Comparison of ENCODE assay signal across 8 cellular contexts in genomic region chr1:203268901-203269653, GRCh38. TPM values are rescaled to one million over a fixed set of nuclear protein-coding genes. Genes with fewer than 3 reads are reported as not detected.
DNase-seq lines count a peak whose midpoint lies in the region; ATAC-seq and TF ChIP-seq lines count a peak whose summit lies in the region.

No MANE protein-coding gene starts in this region.

- intact Hi-C loops in sigmoid colon (cut with DNase I) = no loop called here

- no peak overlapping the region for H3K4me3 Mint-ChIP-seq in activated T-helper 17 cell treated with anti-CD3 and anti-CD28 coated beads, Interleukin-2, amount 50 U/mL, for 72 hours
- no peak overlapping the region for H3K4me3 Mint-ChIP-seq in glutamatergic neuron (ENCODE audit: unreplicated experiment)

- no peak overlapping the region for H3K27ac Mint-ChIP-seq in activated T-helper 17 cell treated with anti-CD3 and anti-CD28 coated beads, Interleukin-2, amount 50 U/mL, for 72 hours
- H3K27ac Mint-ChIP-seq in glutamatergic neuron (ENCODE audit: unreplicated experiment) = no peak overlapping the region

- TF ChIP-seq POLR2A in sigmoid colon (IDR thresholded peaks at IDR 0.05) = no peak

- no peak for TF ChIP-seq EP300 in sigmoid colon (IDR thresholded peaks at IDR 0.05)

- H3K36me3 Mint-ChIP-seq in activated T-helper 17 cell treated with anti-CD3 and anti-CD28 coated beads, Interleukin-2, amount 50 U/mL, for 72 hours (ENCODE audit: low read depth) = no peaks in the 10 kb centered on the region
- H3K36me3 Mint-ChIP-seq in glutamatergic neuron (ENCODE audit: unreplicated experiment) = no peaks in the 10 kb centered on the region

- H3K36me3 ChIP-seq in sigmoid colon = no peaks in the 10 kb centered on the region

- H3K4me1 Mint-ChIP-seq in activated T-helper 17 cell treated with anti-CD3 and anti-CD28 coated beads, Interleukin-2, amount 50 U/mL, for 72 hours = peaks cover 15% of the 10 kb centered on the region
- peaks cover 17% of the 10 kb centered on the region for H3K4me1 Mint-ChIP-seq in glutamatergic neuron (ENCODE audit: low read depth, unreplicated experiment)

- peak overlapping the region; percentile 9 to 53 (median 19) for H3K27ac ChIP-seq in sigmoid colon

- no peaks in the 10 kb centered on the region for H3K9me3 ChIP-seq in sigmoid colon

- WGBS in sigmoid colon, 2 donors = 18 to 32% methylated on average over 5 of the region's 5 CpGs

- peak; percentile 98 for TF ChIP-seq CTCF in glutamatergic neuron (IDR thresholded peaks at IDR 0.05; ENCODE audit: partially characterized antibody, unreplicated experiment)
- peak; percentile 72 to 97 (median 92) for TF ChIP-seq CTCF in sigmoid colon (IDR thresholded peaks at IDR 0.05)

- no peaks in the 10 kb centered on the region for H3K9me3 Mint-ChIP-seq in activated T-helper 17 cell treated with anti-CD3 and anti-CD28 coated beads, Interleukin-2, amount 50 U/mL, for 72 hours
- H3K9me3 Mint-ChIP-seq in glutamatergic neuron (ENCODE audit: unreplicated experiment) = no peaks in the 10 kb centered on the region

- H3K4me3 ChIP-seq in sigmoid colon = no peak overlapping the region

- peaks cover 0 to 36% (median 22%) of the 10 kb centered on the region in 4 donors for H3K4me1 ChIP-seq in sigmoid colon

- DNase-seq in DMS79 treated with DMSO at 0.1 percent for 48 hours (lab: John Stamatoyannopoulos, UW) (peak; percentile 84), HUDEP-2 (lab: John Stamatoyannopoulos, UW; ENCODE audit: unreplicated experiment in 76 of 76) (peak in 48 of 76 experiments; percentile 7 to 73 (median 47)), NCI-H774 (lab: John Stamatoyannopoulos, UW) (peak; percentile 56), glutamatergic neuron (no peak), sigmoid colon (no peak), mucosa of gallbladder (ENCODE audit: low spot score) (no peak)

- no peaks in the 10 kb centered on the region for H3K27me3 Mint-ChIP-seq in activated T-helper 17 cell treated with anti-CD3 and anti-CD28 coated beads, Interleukin-2, amount 50 U/mL, for 72 hours
- peaks cover 3% of the 10 kb centered on the region for H3K27me3 Mint-ChIP-seq in glutamatergic neuron (ENCODE audit: unreplicated experiment)

- ATAC-seq in activated T-helper 17 cell treated with anti-CD3 and anti-CD28 coated beads, Interleukin-2, amount 50 U/mL, for 72 hours (replicated peaks) = peak; percentile 25
- no peak for ATAC-seq in HG02571 (IDR thresholded peaks at IDR 0.05; ENCODE audit: unreplicated experiment)

- no peaks in the 10 kb centered on the region for H3K27me3 ChIP-seq in sigmoid colon

RNA-seq across cellular contexts. Expression of gene BTG2, which starts 36.2 kb away (rescaled TPM):
- total RNA-seq in activated T-helper 17 cell treated with anti-CD3 and anti-CD28 coated beads, Interleukin-2, amount 50 U/mL, for 72 hours = 100 to 1,000 TPM in 1 of 2 donors, 10 to 100 TPM in 1; 91.3 to 340 TPM
- total RNA-seq in glutamatergic neuron (ENCODE audit: unreplicated experiment) = 88.6 TPM
- 100 to 1,000 TPM in 3 of 4 donors, 10 to 100 TPM in 1; 66.0 to 397 (median 180) TPM for total RNA-seq in sigmoid colon
- polyA plus RNA-seq in sigmoid colon = 10 to 100 TPM; 37.2 to 81.0 (median 63.7) TPM
- 111 TPM for total RNA-seq in mucosa of gallbladder

RNA-seq across cellular contexts. Expression of gene CHIT1, which starts 39.6 kb away (rescaled TPM):
- total RNA-seq in activated T-helper 17 cell treated with anti-CD3 and anti-CD28 coated beads, Interleukin-2, amount 50 U/mL, for 72 hours = 1 to 10 TPM; 2.8 to 6.7 TPM
- total RNA-seq in glutamatergic neuron (ENCODE audit: unreplicated experiment) (0.10 TPM), sigmoid colon (not detected), mucosa of gallbladder (0.06 TPM)
- polyA plus RNA-seq in sigmoid colon = under 1 TPM in 1 of 3 donors, not detected in 2; 0.98 TPM

Comparison
In these comparisons a context has a peak if more than half of its experiments do, and no peak if none do; other contexts are left out.
1. DNase-seq: peak in DMS79 treated with DMSO at 0.1 percent for 48 hours (single experiment), HUDEP-2 (48 of 76) and NCI-H774 (single experiment); none in glutamatergic neuron (single experiment), sigmoid colon (single experiment) and mucosa of gallbladder (single experiment).